1 cellular context compared by ENCODE assay signal in the genomic region with DNA sequence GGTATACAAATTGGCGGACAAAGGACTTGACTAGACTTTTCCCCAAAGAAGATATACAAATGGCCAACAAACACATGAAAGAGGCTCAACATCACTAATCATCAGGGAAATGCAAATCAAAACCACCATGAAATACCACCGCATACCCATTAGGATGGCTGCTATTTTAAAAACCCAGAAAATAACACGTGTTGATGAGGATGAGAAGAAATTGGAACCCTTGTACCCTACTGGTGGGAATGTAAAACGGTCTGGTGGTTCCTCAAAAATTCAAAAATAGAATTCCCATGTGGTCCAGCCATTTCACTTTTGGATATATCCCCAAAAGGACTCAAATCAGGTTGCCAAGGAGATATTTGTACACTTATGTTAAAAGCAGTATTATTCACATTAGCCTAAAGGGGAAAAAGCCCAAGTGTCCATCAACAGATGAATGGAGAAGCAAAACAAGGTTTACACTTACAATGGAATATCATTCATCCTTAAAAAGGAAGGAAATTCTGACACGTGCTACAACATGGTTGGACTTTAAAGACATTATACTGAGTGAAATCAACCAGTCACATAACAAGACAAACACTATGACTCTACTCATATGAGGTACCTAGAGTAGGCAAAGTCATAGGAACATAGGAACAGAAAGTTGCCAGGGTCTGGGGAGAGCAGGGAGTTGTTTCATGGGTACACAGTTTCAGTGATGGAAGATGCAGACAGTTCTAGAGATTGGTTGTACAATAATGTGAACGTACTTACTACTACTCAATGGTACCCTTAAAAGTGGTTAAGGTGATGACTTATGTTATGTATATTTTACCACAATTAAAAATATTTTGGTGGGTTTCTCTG.
TF ChIP-seq lines count a peak whose summit lies in the region.

No MANE protein-coding gene starts in this region.

TF ChIP-seq in HCT116, 20 proteins besides CTCF, POLR2A, EP300 and RAD21:
- TF ChIP-seq SIN3A (IDR thresholded peaks at IDR 0.05; ENCODE audit: low read depth) (no peak), FOSL1 (IDR thresholded peaks at IDR 0.05; ENCODE audit: low read depth) (no peak), ELF1 (IDR thresholded peaks at IDR 0.05; ENCODE audit: borderline replicate concordance, low read depth) (no peak), CEBPB (IDR thresholded peaks at IDR 0.05; ENCODE audit: low read depth) (no peak), POLR2AphosphoS5 (IDR thresholded peaks at IDR 0.05; ENCODE audit: low read depth, low read length) (no peak), JUND (IDR thresholded peaks at IDR 0.05) (no peak), SRF (IDR thresholded peaks at IDR 0.05; ENCODE audit: low read depth) (no peak), CBX3 (IDR thresholded peaks at IDR 0.05; ENCODE audit: low read depth) (0 out of 2 replicates have a peak, but pooled peaks have one; percentile 17), MAX (IDR thresholded peaks at IDR 0.05) (0 out of 2 replicates have a peak, but pooled peaks have one; percentile 31)
